ENCODE assay signal across 8 cellular contexts in genomic region chr14:22979748-22980392, GRCh38. TPM values are rescaled to one million over a fixed set of nuclear protein-coding genes. Genes with fewer than 3 reads are reported as not detected.
DNase-seq lines count a peak whose midpoint lies in the region; ATAC-seq, FAIRE-seq and TF ChIP-seq lines count a peak whose summit lies in the region.

No MANE protein-coding gene starts in this region.

- no peak overlapping the region for H2BK5ac ChIP-seq in mesendoderm (ENCODE audit: low read length)

- H3K9ac ChIP-seq in mammary epithelial cell (ENCODE audit: insufficient read depth, low read length): peak overlapping the region; percentile 78
- peak overlapping the region; percentile 43 for H3K9ac ChIP-seq in mesendoderm (ENCODE audit: low read length)

- no peak for TF ChIP-seq RAD21 in A549 (conservative IDR thresholded peaks at IDR 0.05 in 1 of 2, IDR thresholded peaks at IDR 0.05 in 1 of 2)

- H3K56ac ChIP-seq in mesendoderm (ENCODE audit: low read length): peak overlapping the region; percentile 71

- peak overlapping the region; percentile 22 for H2AK5ac ChIP-seq in mesendoderm (ENCODE audit: low read length)

- TF ChIP-seq CTCF in A549 (IDR thresholded peaks at IDR 0.05): no peak
- TF ChIP-seq CTCF in HFFc6 (IDR thresholded peaks at IDR 0.05): no peak
- TF ChIP-seq CTCF in mammary epithelial cell (conservative IDR thresholded peaks at IDR 0.05 in 1 of 2, IDR thresholded peaks at IDR 0.05 in 1 of 2; ENCODE audit: extremely low read depth in 1 of 2, insufficient read depth in 1 of 2, low read depth in 1 of 2, low read length in 2 of 2): no peak

- H4K20me1 ChIP-seq in mammary epithelial cell (ENCODE audit: insufficient read depth, low read length): no peaks in the 10 kb centered on the region

- peak overlapping the region; percentile 86 for H3K27ac Mint-ChIP-seq in HFFc6

- TSS peak; percentile 89 for BruUV-seq in mammary epithelial cell (replicated peaks; lab: Mats Ljungman, UMichigan)

- no peak overlapping the region for H4K8ac ChIP-seq in mesendoderm (ENCODE audit: low read depth, low read length)

- 3% methylated on average over 8 of the region's 8 CpGs for WGBS in A549 (ENCODE audit: missing lambda C conversion rate)
- 0% methylated on average over 8 of the region's 8 CpGs for WGBS in mammary epithelial cell (ENCODE audit: low coverage, missing lambda C conversion rate)
- WGBS in mesendoderm (ENCODE audit: extremely low coverage, insufficient coverage, low lambda C conversion rate): no CpG with 5 or more reads among the region's 8 CpGs

- no peak overlapping the region for H2AFZ ChIP-seq in mammary epithelial cell (ENCODE audit: low read depth, low read length)

- H3K4me1 ChIP-seq in A549 (peaks cover 54% of the 10 kb centered on the region), mammary epithelial cell (ENCODE audit: insufficient read depth, low read length) (peaks cover 37% of the 10 kb centered on the region), mesendoderm (ENCODE audit: control insufficient read depth, low read depth, low read length) (peaks cover 21% of the 10 kb centered on the region)

- H3K79me1 ChIP-seq in mesendoderm (ENCODE audit: low read length): peaks cover 9% of the 10 kb centered on the region

- H2BK120ac ChIP-seq in mesendoderm (ENCODE audit: low read depth, low read length): no peak overlapping the region

- peak overlapping the region; percentile 89 for H3K4me3 ChIP-seq in A549
- peak overlapping the region; percentile 64 to 76 (median 65) for H3K4me3 ChIP-seq in mammary epithelial cell (replicated peaks in 1 of 3; ENCODE audit: insufficient read depth in 1 of 3, low read depth in 2 of 3, low read length in 3 of 3)
- H3K4me3 ChIP-seq in mesendoderm (ENCODE audit: low read length): peak overlapping the region; percentile 52

- H3K4me1 Mint-ChIP-seq in HFFc6 (ENCODE audit: low read depth): peaks cover 54% of the 10 kb centered on the region

- no peak for FAIRE-seq in A549 (lab: Jason Lieb, UNC)

- peaks cover 33% of the 10 kb centered on the region for H3K36me3 Mint-ChIP-seq in HFFc6 (ENCODE audit: low read depth)

- no peak overlapping the region for H4K5ac ChIP-seq in mesendoderm (ENCODE audit: low read length)

- POLR2A ChIA-PET in A549 (lab: Yijun Ruan, JAX): no interaction called here

- H3K4me2 ChIP-seq in A549: peak overlapping the region; percentile 96
- H3K4me2 ChIP-seq in mammary epithelial cell (ENCODE audit: insufficient read depth, low read depth, low read length): peak overlapping the region; percentile 80
- H3K4me2 ChIP-seq in mesendoderm (ENCODE audit: low read length): peak overlapping the region; percentile 21

- H3K79me2 ChIP-seq in mammary epithelial cell (ENCODE audit: insufficient read depth, low read length) (peaks cover 87% of the 10 kb centered on the region), mesendoderm (ENCODE audit: control insufficient read depth, insufficient read depth, low read length) (peaks cover 25% of the 10 kb centered on the region)

- no peak overlapping the region; the same call in 1 of the 2 replicates for H3K4me3 Mint-ChIP-seq in HFFc6

- intact Hi-C loops in mammary epithelial cell (cut with micrococcal nuclease): loop anchor here (1.0 to 10.0 kb wide), 5 partner anchors 51 to 325 kb away; partner anchors contain the start of genes BCL2L2, MMP14, PPP1R3E and PRMT5

- no peak overlapping the region for H2BK15ac ChIP-seq in mesendoderm (replicated peaks; ENCODE audit: low read depth)

- peak overlapping the region; percentile 35 for H3K18ac ChIP-seq in mesendoderm (ENCODE audit: low read length)

- no peak for TF ChIP-seq EP300 in A549 (IDR thresholded peaks at IDR 0.05)

- no peak overlapping the region for H3K4ac ChIP-seq in mesendoderm (ENCODE audit: low read depth, low read length)

- CTCF ChIA-PET in A549 (lab: Yijun Ruan, JAX) (interaction anchor here (3.7 to 34.0 kb wide), 5 partner anchors 9 to 73 kb away, joined by 19 to 1206 read pairs (median 646); partner anchors contain the start of genes AJUBA, CDH24, PRMT5 and PSMB11), mammary epithelial cell (lab: Charles Lee; ENCODE audit: low non-redundant PET) (no interaction called here)

- H3K27me3 ChIP-seq in mammary epithelial cell (ENCODE audit: insufficient read depth, low read length): no peaks in the 10 kb centered on the region
- no peaks in the 10 kb centered on the region for H3K27me3 ChIP-seq in mesendoderm (ENCODE audit: insufficient read depth, low read length, poor library complexity)

- in situ Hi-C loops in mammary epithelial cell (cut with MboI; ENCODE audit: low sequenced_read_pairs in 2 of 2): no loop called here

- no peak overlapping the region for H3K23ac ChIP-seq in mesendoderm (ENCODE audit: low read length)

- dilution Hi-C loops in mammary epithelial cell (cut with HindIII; ENCODE audit: low sequenced_read_pairs): loop anchor here (5.0 to 25.0 kb wide), 4 partner anchors 65 to 325 kb away; partner anchors contain the start of genes BCL2L2, PPP1R3E, PSMB11 and SLC7A8

- no peaks in the 10 kb centered on the region for H3K9me3 Mint-ChIP-seq in HFFc6

- DNase-seq in A549 (ENCODE audit: low read depth in 1 of 2, low spot score in 1 of 2): peak in 1 of 2 experiments; percentile 18
- DNase-seq in HFFc6: no peak
- DNase-seq in mammary epithelial cell: peak; percentile 79
- DNase-seq in mesendoderm: no peak
- DNase-seq in 8988T: no peak

- H3K9me3 ChIP-seq in A549: no peaks in the 10 kb centered on the region
- no peaks in the 10 kb centered on the region for H3K9me3 ChIP-seq in mammary epithelial cell (replicated peaks; ENCODE audit: insufficient read depth, low read length)

- H3K36me3 ChIP-seq in mammary epithelial cell (ENCODE audit: insufficient read depth, low read length): peaks cover 17% of the 10 kb centered on the region
- no peaks in the 10 kb centered on the region for H3K36me3 ChIP-seq in mesendoderm (ENCODE audit: control insufficient read depth, insufficient read depth, low read length)

- no peak for ATAC-seq in A549
- ATAC-seq in GM18909 (IDR thresholded peaks at IDR 0.05; ENCODE audit: poor library complexity, unreplicated experiment): no peak
- no peak for ATAC-seq in HG02623 (IDR thresholded peaks at IDR 0.05; ENCODE audit: unreplicated experiment)
- ATAC-seq in HG02678 (IDR thresholded peaks at IDR 0.05; ENCODE audit: unreplicated experiment): no peak

- H3K27ac ChIP-seq in A549: peak overlapping the region; percentile 98 to 100
- peak overlapping the region; percentile 84 for H3K27ac ChIP-seq in mammary epithelial cell (ENCODE audit: insufficient read depth, low read depth, low read length)
- H3K27ac ChIP-seq in mesendoderm (ENCODE audit: low read depth, low read length): no peak overlapping the region

- peaks cover 7% of the 10 kb centered on the region; the same call in 1 of the 2 replicates for H3K27me3 Mint-ChIP-seq in HFFc6 (ENCODE audit: insufficient read depth)

- no peak for TF ChIP-seq POLR2A in A549 (IDR thresholded peaks at IDR 0.05; ENCODE audit: low read length)

RNA-seq across cellular contexts. Expression of gene AJUBA, which starts 2.5 kb away (rescaled TPM):
- polyA plus RNA-seq in A549 (2011; rRNA removed): 98.0 and 152 TPM in 2 replicates
- polyA plus RNA-seq in A549 (2012; cell fraction: cytosol; rRNA removed): 46.7 and 67.4 TPM in 2 replicates
- 71.5 and 76.7 TPM in 2 replicates for polyA plus RNA-seq in A549 (2012; cell fraction: nucleus; rRNA removed)
- 53.4 to 68.0 TPM (median 59.0 TPM) in 3 replicates for polyA plus RNA-seq in A549 (2017; fragmentation: RNase III; extraction: RNeasy Plus Mini Kit Qiagen cat#74134 plus additional on column Dnase treatment)
- polyA minus RNA-seq in A549 (2011; rRNA and poly(A)+ RNA removed): 137 and 160 TPM in 2 replicates
- 10 to 100 TPM; 66.0 to 79.7 (median 74.9) TPM for total RNA-seq in HFFc6 (2021; fragmentation: NEBNext Ultra II Directional; extraction: Animal tissue kit (Norgen Biotek cat#: 25700))
- 100 to 1,000 TPM; 234 to 275 TPM for total RNA-seq in mammary epithelial cell
- polyA plus RNA-seq in mammary epithelial cell: 88.5 TPM
- polyA minus RNA-seq in mammary epithelial cell: 247 TPM
- 15.9 TPM for polyA plus RNA-seq in mesendoderm (2013, experiment 1 of 2)
- polyA plus RNA-seq in mesendoderm (2013, experiment 2 of 2): 17.6 TPM

RNA-seq across cellular contexts. Expression of gene HAUS4, which starts 23.0 kb away (rescaled TPM):
- polyA plus RNA-seq in A549 (2011; rRNA removed): 69.3 and 76.0 TPM in 2 replicates
- polyA plus RNA-seq in A549 (2012; cell fraction: cytosol; rRNA removed): 32.4 and 37.5 TPM in 2 replicates
- 33.2 and 48.7 TPM in 2 replicates for polyA plus RNA-seq in A549 (2012; cell fraction: nucleus; rRNA removed)
- polyA plus RNA-seq in A549 (2017; fragmentation: RNase III; extraction: RNeasy Plus Mini Kit Qiagen cat#74134 plus additional on column Dnase treatment): 35.9 to 42.6 TPM (median 37.3 TPM) in 3 replicates
- polyA minus RNA-seq in A549 (2011; rRNA and poly(A)+ RNA removed): 33.1 and 40.3 TPM in 2 replicates
- 10 to 100 TPM; 13.0 to 23.5 (median 19.6) TPM for total RNA-seq in HFFc6 (2021; fragmentation: NEBNext Ultra II Directional; extraction: Animal tissue kit (Norgen Biotek cat#: 25700))
- total RNA-seq in mammary epithelial cell: 10 to 100 TPM; 32.0 to 35.0 TPM
- 29.9 TPM for polyA plus RNA-seq in mammary epithelial cell
- 33.4 TPM for polyA minus RNA-seq in mammary epithelial cell
- polyA plus RNA-seq in mesendoderm (2013, experiment 1 of 2): 36.7 TPM
- 35.9 TPM for polyA plus RNA-seq in mesendoderm (2013, experiment 2 of 2)

RNA-seq across cellular contexts. Expression of gene C14orf93, which starts 30.1 kb away (rescaled TPM):
- polyA plus RNA-seq in A549 (2011; rRNA removed) (9.7 and 10.1 TPM in 2 replicates), A549 (2017; fragmentation: RNase III; extraction: RNeasy Plus Mini Kit Qiagen cat#74134 plus additional on column Dnase treatment) (5.6 to 6.8 TPM (median 5.7 TPM) in 3 replicates), mammary epithelial cell (6.7 TPM)
- 7.8 and 8.4 TPM in 2 replicates for polyA plus RNA-seq in A549 (2012; cell fraction: cytosol; rRNA removed)
- 18.6 and 22.8 TPM in 2 replicates for polyA plus RNA-seq in A549 (2012; cell fraction: nucleus; rRNA removed)
- polyA minus RNA-seq in A549 (2011; rRNA and poly(A)+ RNA removed): 16.3 and 18.8 TPM in 2 replicates
- total RNA-seq in HFFc6 (2021; fragmentation: NEBNext Ultra II Directional; extraction: Animal tissue kit (Norgen Biotek cat#: 25700)): 1 to 10 TPM; 3.6 to 7.0 (median 5.7) TPM
- 1 to 10 TPM; 3.6 to 6.7 TPM for total RNA-seq in mammary epithelial cell
- polyA minus RNA-seq in mammary epithelial cell: not detected
- polyA plus RNA-seq in mesendoderm (2013, experiment 1 of 2): 3.1 TPM
- polyA plus RNA-seq in mesendoderm (2013, experiment 2 of 2): 3.5 TPM

RNA-seq across cellular contexts. Expression of gene PRMT5, which starts 50.7 kb away (rescaled TPM):
- polyA plus RNA-seq in A549 (2011; rRNA removed) (214 and 299 TPM in 2 replicates), A549 (2017; fragmentation: RNase III; extraction: RNeasy Plus Mini Kit Qiagen cat#74134 plus additional on column Dnase treatment) (185 to 224 TPM (median 188 TPM) in 3 replicates), mammary epithelial cell (217 TPM)
- 236 and 242 TPM in 2 replicates for polyA plus RNA-seq in A549 (2012; cell fraction: cytosol; rRNA removed)
- 236 and 351 TPM in 2 replicates for polyA plus RNA-seq in A549 (2012; cell fraction: nucleus; rRNA removed)
- 261 and 305 TPM in 2 replicates for polyA minus RNA-seq in A549 (2011; rRNA and poly(A)+ RNA removed)
- 100 to 1,000 TPM; 102 to 125 (median 110) TPM for total RNA-seq in HFFc6 (2021; fragmentation: NEBNext Ultra II Directional; extraction: Animal tissue kit (Norgen Biotek cat#: 25700))
- total RNA-seq in mammary epithelial cell: 100 to 1,000 TPM in 1 of 2 donors, 10 to 100 TPM in 1; 61.3 to 120 TPM
- 327 TPM for polyA minus RNA-seq in mammary epithelial cell
- 154 TPM for polyA plus RNA-seq in mesendoderm (2013, experiment 1 of 2)
- 151 TPM for polyA plus RNA-seq in mesendoderm (2013, experiment 2 of 2)

RNA-seq across cellular contexts. Expression of gene PSMB5, which starts 54.8 kb away (rescaled TPM):
- 283 and 337 TPM in 2 replicates for polyA plus RNA-seq in A549 (2011; rRNA removed)
- polyA plus RNA-seq in A549 (2012; cell fraction: cytosol; rRNA removed): 501 and 506 TPM in 2 replicates
- 330 and 348 TPM in 2 replicates for polyA plus RNA-seq in A549 (2012; cell fraction: nucleus; rRNA removed)
- polyA plus RNA-seq in A549 (2017; fragmentation: RNase III; extraction: RNeasy Plus Mini Kit Qiagen cat#74134 plus additional on column Dnase treatment): 352 to 365 TPM (median 363 TPM) in 3 replicates
- polyA minus RNA-seq in A549 (2011; rRNA and poly(A)+ RNA removed): 282 and 294 TPM in 2 replicates
- 100 to 1,000 TPM; 221 to 259 (median 241) TPM for total RNA-seq in HFFc6 (2021; fragmentation: NEBNext Ultra II Directional; extraction: Animal tissue kit (Norgen Biotek cat#: 25700))
- total RNA-seq in mammary epithelial cell: 100 to 1,000 TPM; 145 to 152 TPM
- polyA plus RNA-seq in mammary epithelial cell: 332 TPM
- polyA minus RNA-seq in mammary epithelial cell: 194 TPM
- polyA plus RNA-seq in mesendoderm (2013, experiment 1 of 2): 202 TPM
- 203 TPM for polyA plus RNA-seq in mesendoderm (2013, experiment 2 of 2)

Comparison
In these comparisons a context has a peak if more than half of its experiments do, and no peak if none do; other contexts are left out.
1. H3K4me2 ChIP-seq: peak in every context shown above with its lines; median percentile 96 in A549; 80 in mammary epithelial cell; 21 in mesendoderm.